ENCODE assay signal across 20 cellular contexts in the genomic region with DNA sequence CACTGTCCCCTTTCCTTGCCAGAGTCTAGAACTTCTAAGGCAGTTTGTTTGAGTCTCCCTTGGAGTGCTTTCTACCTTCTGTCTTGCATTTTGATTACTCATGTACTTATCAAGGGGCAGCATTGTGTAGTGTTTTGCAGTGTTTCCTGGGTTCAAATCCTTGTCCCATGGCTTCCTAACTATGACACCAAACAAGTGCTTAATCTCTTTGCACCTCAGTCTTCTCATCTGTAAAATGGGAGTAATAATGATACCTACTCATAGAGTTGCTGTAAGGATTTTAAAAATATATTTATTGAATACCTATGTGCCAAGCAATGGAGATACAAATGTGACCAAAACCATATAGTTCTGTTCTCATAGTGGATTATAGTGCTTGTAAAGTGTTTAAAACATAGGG.
"Had no signal": no experiment of that assay in that cellular context is flagged by ENCODE, and none has a peak within 500 bp of the region (broad histone marks: within the 10 kb centered on the region; RNA-seq: fewer than 3 reads in every experiment).

No MANE protein-coding gene starts in this region.

- H3K9me3 ChIP-seq: colonic mucosa, lower lobe of right lung, neutrophil, testis had no signal

- H3K36me3 ChIP-seq: colonic mucosa, lower lobe of right lung, neutrophil, tibial nerve had no signal

- H3K4me3 ChIP-seq: colonic mucosa, lower lobe of right lung, testis, tibial nerve had no signal

- H3K27me3 ChIP-seq: colonic mucosa, foreskin keratinocyte, neutrophil, testis, tibial nerve had no signal

- DNase-seq: caudate nucleus; colonic mucosa; effector CD4-positive, alpha-beta T cell; endodermal cell; foreskin keratinocyte; head of caudate nucleus; hypothalamus; kidney glomerular epithelial cell; lower lobe of right lung; naive thymus-derived CD4-positive, alpha-beta T cell; stimulated activated CD4-positive, alpha-beta T cell treated with anti-CD3 and anti-CD28 coated beads, Interleukin-2, amount 100 ng/mL, for 24 hours; stimulated activated CD4-positive, alpha-beta T cell treated with anti-CD3 and anti-CD28 coated beads, Interleukin-4, amount 100 ng/mL, for 4 hours; stimulated activated naive B cell treated with anti-CD40 and anti-IgM and Interleukin-4, amounts not matched to agents 10 μg/mL and 1 μg/mL and 100 μg/mL, for 72 hours; stimulated activated naive CD8-positive, alpha-beta T cell treated with anti-CD3 and anti-CD28 coated beads, Interleukin-15, amount 100 ng/mL, for 72 hours; testis had no signal

- FAIRE-seq: endothelial cell of umbilical vein, islet of Langerhans had no signal

- ATAC-seq: foreskin keratinocyte; left lobe of liver; lower lobe of right lung; naive thymus-derived CD4-positive, alpha-beta T cell; stimulated activated naive B cell treated with anti-CD40 and anti-IgM and Interleukin-4, amounts not matched to agents 10 μg/mL and 1 μg/mL and 100 μg/mL, for 72 hours; stimulated activated naive CD8-positive, alpha-beta T cell treated with anti-CD3 and anti-CD28 coated beads, Interleukin-15, amount 100 ng/mL, for 72 hours had no signal

- H3K4me1 ChIP-seq: colonic mucosa, foreskin keratinocyte, lower lobe of right lung had no signal

- H3K27ac ChIP-seq: colonic mucosa, foreskin keratinocyte, lower lobe of right lung, neutrophil had no signal
